1 cellular context compared by ENCODE assay signal in the genomic region with DNA sequence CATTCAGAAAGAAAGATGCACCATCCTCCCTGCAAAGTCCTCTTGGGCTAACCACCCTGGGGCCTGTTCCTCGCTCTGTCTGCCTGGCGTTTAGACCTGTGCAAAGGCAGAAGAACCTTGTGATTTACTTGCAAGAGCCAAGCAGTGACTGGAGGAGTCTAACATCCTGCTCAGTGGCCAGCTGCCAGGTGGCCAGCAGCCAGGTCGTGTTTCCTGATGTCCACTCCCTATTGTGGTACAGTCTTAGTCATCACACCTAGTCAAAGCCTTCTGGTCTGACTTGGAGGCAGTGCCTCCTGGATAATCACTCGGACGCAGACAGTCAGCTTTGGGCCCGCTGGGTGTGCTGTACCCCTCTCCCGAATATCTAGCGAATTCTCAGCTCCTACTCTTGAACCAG.
TF ChIP-seq lines count a peak whose summit lies in the region.

No MANE protein-coding gene starts in this region.

TF ChIP-seq in GM23338, 12 proteins besides CTCF, POLR2A, EP300 and RAD21 (continued from another document):
- TF ChIP-seq, protein P1, sequence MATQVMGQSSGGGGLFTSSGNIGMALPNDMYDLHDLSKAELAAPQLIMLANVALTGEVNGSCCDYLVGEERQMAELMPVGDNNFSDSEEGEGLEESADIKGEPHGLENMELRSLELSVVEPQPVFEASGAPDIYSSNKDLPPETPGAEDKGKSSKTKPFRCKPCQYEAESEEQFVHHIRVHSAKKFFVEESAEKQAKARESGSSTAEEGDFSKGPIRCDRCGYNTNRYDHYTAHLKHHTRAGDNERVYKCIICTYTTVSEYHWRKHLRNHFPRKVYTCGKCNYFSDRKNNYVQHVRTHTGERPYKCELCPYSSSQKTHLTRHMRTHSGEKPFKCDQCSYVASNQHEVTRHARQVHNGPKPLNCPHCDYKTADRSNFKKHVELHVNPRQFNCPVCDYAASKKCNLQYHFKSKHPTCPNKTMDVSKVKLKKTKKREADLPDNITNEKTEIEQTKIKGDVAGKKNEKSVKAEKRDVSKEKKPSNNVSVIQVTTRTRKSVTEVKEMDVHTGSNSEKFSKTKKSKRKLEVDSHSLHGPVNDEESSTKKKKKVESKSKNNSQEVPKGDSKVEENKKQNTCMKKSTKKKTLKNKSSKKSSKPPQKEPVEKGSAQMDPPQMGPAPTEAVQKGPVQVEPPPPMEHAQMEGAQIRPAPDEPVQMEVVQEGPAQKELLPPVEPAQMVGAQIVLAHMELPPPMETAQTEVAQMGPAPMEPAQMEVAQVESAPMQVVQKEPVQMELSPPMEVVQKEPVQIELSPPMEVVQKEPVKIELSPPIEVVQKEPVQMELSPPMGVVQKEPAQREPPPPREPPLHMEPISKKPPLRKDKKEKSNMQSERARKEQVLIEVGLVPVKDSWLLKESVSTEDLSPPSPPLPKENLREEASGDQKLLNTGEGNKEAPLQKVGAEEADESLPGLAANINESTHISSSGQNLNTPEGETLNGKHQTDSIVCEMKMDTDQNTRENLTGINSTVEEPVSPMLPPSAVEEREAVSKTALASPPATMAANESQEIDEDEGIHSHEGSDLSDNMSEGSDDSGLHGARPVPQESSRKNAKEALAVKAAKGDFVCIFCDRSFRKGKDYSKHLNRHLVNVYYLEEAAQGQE (IDR thresholded peaks at IDR 0.05; ENCODE audit: unreplicated experiment): no peak
- TF ChIP-seq ZNF331 (CRISPR knock-in tag; IDR thresholded peaks at IDR 0.05; ENCODE audit: low read depth): no peak
